ENCODE assay signal across 13 cellular contexts in genomic region chr6:165988306-165988756, GRCh38.
DNase-seq lines count a peak whose midpoint lies in the region; ATAC-seq and TF ChIP-seq lines count a peak whose summit lies in the region.
"Had no signal": no experiment of that assay in that cellular context is flagged by ENCODE, and none has a peak within 500 bp of the region (broad histone marks: within the 10 kb centered on the region; RNA-seq: fewer than 3 reads in every experiment).

No MANE protein-coding gene starts in this region.

- peak overlapping the region; percentile 56 for H3K4me2 ChIP-seq in trophoblast cell (ENCODE audit: low read length)

- H3K27me3 ChIP-seq in right cardiac atrium (ENCODE audit: control insufficient read depth, insufficient read depth) (no peaks in the 10 kb centered on the region), trophoblast cell (ENCODE audit: insufficient read depth, low read length) (peaks cover 55% of the 10 kb centered on the region)

- no peak overlapping the region for H4K91ac ChIP-seq in trophoblast cell (ENCODE audit: low read depth, low read length)

- H3K4me3 ChIP-seq in AG09309 (ENCODE audit: control insufficient read depth, low read depth, low read length) (peak overlapping the region; percentile 19), right cardiac atrium (ENCODE audit: low read length) (peak overlapping the region; percentile 41), trophoblast cell (ENCODE audit: low read depth, low read length) (no peak overlapping the region)
- H3K4me3 ChIP-seq: GM12878, right lobe of liver had no signal

- H3K9ac ChIP-seq in trophoblast cell (ENCODE audit: low read length) = no peak overlapping the region

- ATAC-seq in right cardiac atrium (no peak), GM18502 (IDR thresholded peaks at IDR 0.05; ENCODE audit: poor library complexity, unreplicated experiment) (no peak)
- ATAC-seq: activated CD8-positive, alpha-beta T cell treated with anti-CD3 and anti-CD28 coated beads for 36 hours; GM12878 had no signal

- H3K14ac ChIP-seq in trophoblast cell (ENCODE audit: low read length) = no peak overlapping the region

- no peaks in the 10 kb centered on the region for H3K79me1 ChIP-seq in trophoblast cell (ENCODE audit: low read length)

- no peak overlapping the region for H2AK5ac ChIP-seq in trophoblast cell (ENCODE audit: low read length)

- under 1% methylated on average over 29 of the region's 29 CpGs for WGBS in right cardiac atrium
- no CpG with 5 or more reads among the region's 29 CpGs for WGBS in trophoblast cell (ENCODE audit: extremely low coverage, insufficient coverage, insufficient read length)

- H3K23ac ChIP-seq in trophoblast cell (ENCODE audit: low read length) = no peak overlapping the region

- H2AFZ ChIP-seq in trophoblast cell (ENCODE audit: insufficient read depth, low read length, poor library complexity) = no peak overlapping the region

- no peak overlapping the region for H2BK120ac ChIP-seq in trophoblast cell (ENCODE audit: insufficient read depth, low read length, poor library complexity)

- H4K12ac ChIP-seq in trophoblast cell (ENCODE audit: low read depth, low read length) = no peak overlapping the region

- no peak overlapping the region for H3K4ac ChIP-seq in trophoblast cell (ENCODE audit: low read depth, low read length)

- no peak for TF ChIP-seq CTCF in AG09309 (IDR thresholded peaks at IDR 0.05; ENCODE audit: control insufficient read depth, insufficient read depth, low read depth, low read length, missing control alignments)

- H3K4me1 ChIP-seq in right cardiac atrium (ENCODE audit: control insufficient read depth, insufficient read depth, low read length) (no peaks in the 10 kb centered on the region), trophoblast cell (ENCODE audit: control insufficient read depth in 1 of 2, insufficient read depth in 2 of 2, low read length in 2 of 2) (peaks cover 0 to 4% of the 10 kb centered on the region in 2 experiments)
- H3K4me1 ChIP-seq: right lobe of liver had no signal

- intact Hi-C loops in right cardiac atrium (cut with DNase I) = loop anchor here in 1 of 4 donors (10.0 kb wide), 1 partner anchor 94 kb away; no protein-coding TSS in a partner anchor

- no peaks in the 10 kb centered on the region for H3K36me3 ChIP-seq in trophoblast cell (ENCODE audit: control insufficient read depth in 1 of 2, insufficient read depth in 2 of 2, low read length in 2 of 2)
- H3K36me3 ChIP-seq: right lobe of liver had no signal

- no peak overlapping the region for H2BK12ac ChIP-seq in trophoblast cell (ENCODE audit: low read length)

- H3K18ac ChIP-seq in trophoblast cell (ENCODE audit: low read length) = no peak overlapping the region

- no peak overlapping the region for H3K27ac ChIP-seq in right cardiac atrium (ENCODE audit: low read length)
- no peak overlapping the region for H3K27ac ChIP-seq in trophoblast cell (ENCODE audit: low read depth, low read length)
- H3K27ac ChIP-seq: right lobe of liver had no signal

- H3K9me3 ChIP-seq in right cardiac atrium (ENCODE audit: control insufficient read depth, low read length) (no peaks in the 10 kb centered on the region), trophoblast cell (ENCODE audit: insufficient read depth, low read depth, low read length) (peaks cover 11% of the 10 kb centered on the region)
- H3K9me3 ChIP-seq: right lobe of liver had no signal

- H4K8ac ChIP-seq in trophoblast cell (ENCODE audit: low read depth, low read length) = no peak overlapping the region

- DNase-seq in AG09309 (ENCODE audit: low read depth) (no peak), right cardiac atrium (no peak), trophoblast cell (no peak), NCI-H2171 (lab: John Stamatoyannopoulos, UW) (no peak), foreskin melanocyte (no peak), NCI-H1092 treated with DMSO at 0.1 percent for 48 hours (lab: John Stamatoyannopoulos, UW) (no peak)
- DNase-seq: activated CD8-positive, alpha-beta T cell treated with anti-CD3 and anti-CD28 coated beads for 36 hours; CD4-positive, alpha-beta T cell; NCI-H1694; right lobe of liver had no signal

- no peak overlapping the region for H2BK5ac ChIP-seq in trophoblast cell (ENCODE audit: low read depth, low read length, poor library complexity)

- H3K79me2 ChIP-seq in trophoblast cell (ENCODE audit: control insufficient read depth, insufficient read depth, low read length, poor library complexity) = no peaks in the 10 kb centered on the region

TF ChIP-seq in PFSK-1, 5 proteins besides CTCF, POLR2A, EP300 and RAD21:
- TF ChIP-seq FOXP2 (optimal IDR thresholded peaks at IDR 0.05; ENCODE audit: borderline replicate concordance, extremely low read depth, extremely low read length, insufficient read depth) (no peak), TAF1 (IDR thresholded peaks at IDR 0.05; ENCODE audit: borderline replicate concordance, insufficient read depth, low read length) (no peak), SIN3A (IDR thresholded peaks at IDR 0.05; ENCODE audit: borderline replicate concordance, insufficient read depth, low read length) (no peak), POLR2AphosphoS5 (IDR thresholded peaks at IDR 0.05; ENCODE audit: low read depth, low read length) (peak; percentile 17; the same call in 1 of the 2 replicates)
- TF ChIP-seq, protein P1, sequence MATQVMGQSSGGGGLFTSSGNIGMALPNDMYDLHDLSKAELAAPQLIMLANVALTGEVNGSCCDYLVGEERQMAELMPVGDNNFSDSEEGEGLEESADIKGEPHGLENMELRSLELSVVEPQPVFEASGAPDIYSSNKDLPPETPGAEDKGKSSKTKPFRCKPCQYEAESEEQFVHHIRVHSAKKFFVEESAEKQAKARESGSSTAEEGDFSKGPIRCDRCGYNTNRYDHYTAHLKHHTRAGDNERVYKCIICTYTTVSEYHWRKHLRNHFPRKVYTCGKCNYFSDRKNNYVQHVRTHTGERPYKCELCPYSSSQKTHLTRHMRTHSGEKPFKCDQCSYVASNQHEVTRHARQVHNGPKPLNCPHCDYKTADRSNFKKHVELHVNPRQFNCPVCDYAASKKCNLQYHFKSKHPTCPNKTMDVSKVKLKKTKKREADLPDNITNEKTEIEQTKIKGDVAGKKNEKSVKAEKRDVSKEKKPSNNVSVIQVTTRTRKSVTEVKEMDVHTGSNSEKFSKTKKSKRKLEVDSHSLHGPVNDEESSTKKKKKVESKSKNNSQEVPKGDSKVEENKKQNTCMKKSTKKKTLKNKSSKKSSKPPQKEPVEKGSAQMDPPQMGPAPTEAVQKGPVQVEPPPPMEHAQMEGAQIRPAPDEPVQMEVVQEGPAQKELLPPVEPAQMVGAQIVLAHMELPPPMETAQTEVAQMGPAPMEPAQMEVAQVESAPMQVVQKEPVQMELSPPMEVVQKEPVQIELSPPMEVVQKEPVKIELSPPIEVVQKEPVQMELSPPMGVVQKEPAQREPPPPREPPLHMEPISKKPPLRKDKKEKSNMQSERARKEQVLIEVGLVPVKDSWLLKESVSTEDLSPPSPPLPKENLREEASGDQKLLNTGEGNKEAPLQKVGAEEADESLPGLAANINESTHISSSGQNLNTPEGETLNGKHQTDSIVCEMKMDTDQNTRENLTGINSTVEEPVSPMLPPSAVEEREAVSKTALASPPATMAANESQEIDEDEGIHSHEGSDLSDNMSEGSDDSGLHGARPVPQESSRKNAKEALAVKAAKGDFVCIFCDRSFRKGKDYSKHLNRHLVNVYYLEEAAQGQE (IDR thresholded peaks at IDR 0.05; ENCODE audit: insufficient read depth in 1 of 2, low read depth in 2 of 2, low read length in 2 of 2) = no peak
